In the genomic region with DNA sequence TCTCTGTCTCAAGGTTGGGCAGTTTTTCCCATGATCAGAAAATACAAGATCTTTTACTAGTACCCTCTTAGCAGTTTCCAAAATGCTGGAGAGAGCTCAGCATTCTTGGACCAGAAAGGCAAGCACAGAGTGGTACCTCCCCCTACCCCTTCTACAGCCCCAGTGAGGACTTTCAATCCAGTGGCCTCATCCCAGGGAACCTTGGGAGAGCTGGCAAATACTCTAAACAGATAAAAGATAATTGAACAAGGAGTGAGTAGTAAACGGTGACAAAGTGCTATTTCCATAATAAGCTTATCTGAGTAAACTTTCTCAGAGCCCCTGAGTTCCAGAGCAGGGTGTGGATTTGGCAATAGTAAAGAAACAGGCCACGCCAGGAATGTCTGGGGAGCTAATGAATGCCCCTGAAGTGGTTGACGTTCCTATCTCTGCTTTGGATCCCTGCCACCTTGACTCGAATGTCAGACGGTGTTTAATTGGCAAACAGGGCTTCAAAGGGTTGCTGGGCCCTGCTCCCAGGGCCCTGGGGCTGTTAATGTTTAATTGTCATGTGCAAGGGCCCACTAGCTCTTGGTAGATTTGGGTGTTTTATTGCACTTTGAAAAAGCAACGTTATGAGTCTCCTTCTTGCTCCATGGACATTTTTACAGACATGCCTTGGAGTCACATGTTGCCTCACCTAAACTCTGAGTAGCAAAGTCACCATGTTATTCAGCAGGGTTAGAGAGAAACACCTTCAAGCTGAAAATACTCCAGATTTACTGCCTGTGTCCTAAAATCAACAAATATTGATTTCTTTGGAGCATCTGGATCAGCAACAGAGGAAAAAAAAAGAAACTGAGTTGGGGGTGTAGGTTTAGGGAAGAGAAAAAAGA, we compare ENCODE assay signal across 1 cellular context.
A peak's percentile ranks its signal among the peaks of the same experiment; 100 is the strongest.
TF ChIP-seq lines count a peak whose summit lies in the region.

No MANE protein-coding gene starts in this region.

TF ChIP-seq in HEK293, 187 proteins besides CTCF, POLR2A, EP300 and RAD21 (continued from another document):
- TF ChIP-seq, protein P1, sequence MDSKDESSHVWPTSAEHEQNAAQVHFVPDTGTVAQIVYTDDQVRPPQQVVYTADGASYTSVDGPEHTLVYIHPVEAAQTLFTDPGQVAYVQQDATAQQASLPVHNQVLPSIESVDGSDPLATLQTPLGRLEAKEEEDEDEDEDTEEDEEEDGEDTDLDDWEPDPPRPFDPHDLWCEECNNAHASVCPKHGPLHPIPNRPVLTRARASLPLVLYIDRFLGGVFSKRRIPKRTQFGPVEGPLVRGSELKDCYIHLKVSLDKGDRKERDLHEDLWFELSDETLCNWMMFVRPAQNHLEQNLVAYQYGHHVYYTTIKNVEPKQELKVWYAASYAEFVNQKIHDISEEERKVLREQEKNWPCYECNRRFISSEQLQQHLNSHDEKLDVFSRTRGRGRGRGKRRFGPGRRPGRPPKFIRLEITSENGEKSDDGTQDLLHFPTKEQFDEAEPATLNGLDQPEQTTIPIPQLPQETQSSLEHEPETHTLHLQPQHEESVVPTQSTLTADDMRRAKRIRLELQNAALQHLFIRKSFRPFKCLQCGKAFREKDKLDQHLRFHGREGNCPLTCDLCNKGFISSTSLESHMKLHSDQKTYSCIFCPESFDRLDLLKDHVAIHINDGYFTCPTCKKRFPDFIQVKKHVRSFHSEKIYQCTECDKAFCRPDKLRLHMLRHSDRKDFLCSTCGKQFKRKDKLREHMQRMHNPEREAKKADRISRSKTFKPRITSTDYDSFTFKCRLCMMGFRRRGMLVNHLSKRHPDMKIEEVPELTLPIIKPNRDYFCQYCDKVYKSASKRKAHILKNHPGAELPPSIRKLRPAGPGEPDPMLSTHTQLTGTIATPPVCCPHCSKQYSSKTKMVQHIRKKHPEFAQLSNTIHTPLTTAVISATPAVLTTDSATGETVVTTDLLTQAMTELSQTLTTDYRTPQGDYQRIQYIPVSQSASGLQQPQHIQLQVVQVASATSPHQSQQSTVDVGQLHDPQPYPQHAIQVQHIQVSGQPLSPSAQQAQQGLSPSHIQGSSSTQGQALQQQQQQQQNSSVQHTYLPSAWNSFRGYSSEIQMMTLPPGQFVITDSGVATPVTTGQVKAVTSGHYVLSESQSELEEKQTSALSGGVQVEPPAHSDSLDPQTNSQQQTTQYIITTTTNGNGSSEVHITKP (tag by site-specific recombination; IDR thresholded peaks at IDR 0.05): peak; percentile 59
